Comparison of ENCODE assay signal across 8 cellular contexts in genomic region chr12:93381183-93381975, GRCh38. TPM values are rescaled to one million over a fixed set of nuclear protein-coding genes. Genes with fewer than 3 reads are reported as not detected.
DNase-seq lines count a peak whose midpoint lies in the region; ATAC-seq, FAIRE-seq and TF ChIP-seq lines count a peak whose summit lies in the region.

No MANE protein-coding gene starts in this region.

- POLR2A ChIA-PET in PC-3 (lab: Charles Lee; ENCODE audit: unreplicated experiment) = no interaction called here

- no peak for ATAC-seq in DND-41 (ENCODE audit: insufficient read depth, low read depth)
- no peak for ATAC-seq in PC-3
- ATAC-seq in pancreas = no peak
- ATAC-seq in GM21367 (IDR thresholded peaks at IDR 0.05; ENCODE audit: unreplicated experiment) = no peak

- no peak for FAIRE-seq in pancreas (lab: Jason Lieb, UNC)

- no peak overlapping the region for H2AFZ ChIP-seq in DND-41 (ENCODE audit: low read depth, low read length)
- no peak overlapping the region for H2AFZ ChIP-seq in PC-3 (ENCODE audit: low read length)

- H3K36me3 ChIP-seq in DND-41 (ENCODE audit: insufficient read depth, low read length) (peaks cover 19% of the 10 kb centered on the region), PC-3 (ENCODE audit: low read depth, low read length) (no peaks in the 10 kb centered on the region; the same call in 1 of the 2 replicates), pancreas (no peaks in the 10 kb centered on the region)

- peak overlapping the region; percentile 50; the same call in 1 of the 2 replicates for H3K27ac ChIP-seq in DND-41 (ENCODE audit: low read length)
- H3K27ac ChIP-seq in PC-3 (ENCODE audit: low read length) = no peak overlapping the region
- peak overlapping the region in 3 of 4 donors; percentile 19 to 95 (median 93) for H3K27ac ChIP-seq in pancreas

- H3K4me2 ChIP-seq in DND-41 (ENCODE audit: insufficient read depth, low read length) (peak overlapping the region; percentile 92), PC-3 (ENCODE audit: low read length) (peak overlapping the region; percentile 86)

- CTCF ChIA-PET in PC-3 (lab: Charles Lee) = interaction anchor here (2.2 kb wide), 1 partner anchor 394 kb away, joined by 10 read pairs; no protein-coding TSS in a partner anchor

- no peaks in the 10 kb centered on the region for H3K27me3 ChIP-seq in DND-41 (ENCODE audit: insufficient read depth, low read length, poor library complexity)
- H3K27me3 ChIP-seq in PC-3 (ENCODE audit: low read length) = no peaks in the 10 kb centered on the region
- no peaks in the 10 kb centered on the region for H3K27me3 ChIP-seq in pancreas

- H4K20me1 ChIP-seq in DND-41 (ENCODE audit: insufficient read depth, low read length) (peaks cover 40% of the 10 kb centered on the region), PC-3 (ENCODE audit: low read length) (peaks cover 36% of the 10 kb centered on the region)

- intact Hi-C loops in PC-3 (cut with micrococcal nuclease) = loop anchor here (1.0 kb wide), 1 partner anchor 596 kb away; no protein-coding TSS in a partner anchor
- intact Hi-C loops in pancreas (cut with DNase I) = no loop called here

- no TSS peak for BruUV-seq in PC-3 (replicated peaks; lab: Mats Ljungman, UMichigan)

- DNase-seq in DND-41 (no peak), PC-3 (no peak), epithelial cell of esophagus (ENCODE audit: low read depth) (no peak), pancreas (no peak), epidermal melanocyte (ENCODE audit: insufficient read length, low spot score) (no peak), COLO668 (lab: John Stamatoyannopoulos, UW; ENCODE audit: unreplicated experiment) (no peak), hepatic stellate cell (ENCODE audit: low spot score) (no peak)

- H3K9me3 ChIP-seq in DND-41 (ENCODE audit: insufficient read depth, low read length, severe bottlenecking) (no peaks in the 10 kb centered on the region), PC-3 (ENCODE audit: low read length) (no peaks in the 10 kb centered on the region), pancreas (no peaks in the 10 kb centered on the region)

- WGBS in pancreas, 2 donors = 44 to 53% methylated on average over 5 of the region's 5 CpGs

- peak overlapping the region; percentile 72 for H3K9ac ChIP-seq in DND-41 (ENCODE audit: low read depth, low read length)
- no peak overlapping the region for H3K9ac ChIP-seq in PC-3 (ENCODE audit: low read length)

- H3K4me3 ChIP-seq in DND-41 (ENCODE audit: low read depth in 1 of 2, low read length in 2 of 2) (peak overlapping the region in 1 of 2 experiments; percentile 80; a peak in 3 of 4 replicates), PC-3 (ENCODE audit: low read length) (peak overlapping the region; percentile 97; the same call in 1 of the 2 replicates), epithelial cell of esophagus (ENCODE audit: low read length) (peak overlapping the region; percentile 5), pancreas (peak overlapping the region in 3 of 4 donors; percentile 9 to 95 (median 85))

- peaks cover 84% of the 10 kb centered on the region for H3K79me2 ChIP-seq in DND-41 (ENCODE audit: insufficient read depth, low read length)
- H3K79me2 ChIP-seq in PC-3 (ENCODE audit: low read length) = peaks cover 81% of the 10 kb centered on the region

- no peaks in the 10 kb centered on the region for H3F3A ChIP-seq in PC-3 (ENCODE audit: low read length, unreplicated experiment)

- no peak for TF ChIP-seq CTCF in DND-41 (IDR thresholded peaks at IDR 0.05; ENCODE audit: borderline replicate concordance, extremely low read depth, low read length, poor library complexity, severe bottlenecking)
- TF ChIP-seq CTCF in PC-3 (conservative IDR thresholded peaks at IDR 0.05; ENCODE audit: low read depth, low read length) = no peak
- no peak for TF ChIP-seq CTCF in epithelial cell of esophagus (IDR thresholded peaks at IDR 0.05; ENCODE audit: insufficient read depth, low read depth, low read length, missing control alignments)
- no peak for TF ChIP-seq CTCF in pancreas (IDR thresholded peaks at IDR 0.05)

- H3K4me1 ChIP-seq in DND-41 (ENCODE audit: insufficient read depth, low read length) (peaks cover 42% of the 10 kb centered on the region), PC-3 (ENCODE audit: insufficient read depth, low read length) (peaks cover 28% of the 10 kb centered on the region), pancreas (peaks cover 3 to 13% (median 7%) of the 10 kb centered on the region in 3 donors)

- H3K9me2 ChIP-seq in PC-3 (replicated peaks; ENCODE audit: low read length) = no peaks in the 10 kb centered on the region

RNA-seq across cellular contexts. Expression of gene NUDT4, which starts 3.7 kb away (rescaled TPM):
- total RNA-seq in PC-3 (2014; rRNA removed) (30.2 and 38.9 TPM in 2 replicates), pancreas (10 to 100 TPM; 32.3 to 57.3 (median 45.5) TPM)
- 10 to 100 TPM; 16.0 to 77.5 TPM for polyA plus RNA-seq in pancreas
